In the genomic region with DNA sequence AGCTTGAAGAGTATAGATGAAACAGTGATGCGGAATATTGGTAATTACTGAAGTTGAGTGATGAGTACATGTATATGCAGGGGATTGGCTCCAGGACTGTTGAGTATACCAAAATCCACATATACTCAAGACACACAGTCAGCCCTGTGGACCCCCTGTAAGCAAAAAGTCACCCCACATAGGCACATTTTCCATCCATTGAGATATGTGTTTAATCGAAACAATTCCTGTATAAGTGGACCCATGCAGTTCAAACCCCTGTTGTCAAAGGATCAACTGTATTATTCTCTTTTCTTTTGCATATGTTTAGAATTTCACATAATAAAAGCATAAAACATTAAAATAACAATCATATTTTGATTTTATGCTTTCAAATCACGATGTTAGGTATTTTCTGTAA, we compare ENCODE assay signal across 2 cellular contexts.
TF ChIP-seq lines count a peak whose summit lies in the region.

No MANE protein-coding gene starts in this region.

TF ChIP-seq in A549, 52 proteins besides CTCF, POLR2A, EP300 and RAD21:
- TF ChIP-seq TP53 (CRISPR knock-in tag; IDR thresholded peaks at IDR 0.05), result no peak
- no peak for TF ChIP-seq KDM5A (IDR thresholded peaks at IDR 0.05)
- TF ChIP-seq CBX2 (IDR thresholded peaks at IDR 0.05; ENCODE audit: borderline replicate concordance, low read depth), result no peak
- TF ChIP-seq FOSB (CRISPR knock-in tag; IDR thresholded peaks at IDR 0.05), result no peak
- no peak for TF ChIP-seq EHMT2 (IDR thresholded peaks at IDR 0.05; ENCODE audit: low read depth)
- no peak for TF ChIP-seq NR3C1 (IDR thresholded peaks at IDR 0.05)
- TF ChIP-seq, protein P1, sequence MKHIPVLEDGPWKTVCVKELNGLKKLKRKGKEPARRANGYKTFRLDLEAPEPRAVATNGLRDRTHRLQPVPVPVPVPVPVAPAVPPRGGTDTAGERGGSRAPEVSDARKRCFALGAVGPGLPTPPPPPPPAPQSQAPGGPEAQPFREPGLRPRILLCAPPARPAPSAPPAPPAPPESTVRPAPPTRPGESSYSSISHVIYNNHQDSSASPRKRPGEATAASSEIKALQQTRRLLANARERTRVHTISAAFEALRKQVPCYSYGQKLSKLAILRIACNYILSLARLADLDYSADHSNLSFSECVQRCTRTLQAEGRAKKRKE (CRISPR knock-in tag; IDR thresholded peaks at IDR 0.05; ENCODE audit: low read depth), result no peak

TF ChIP-seq in IMR-90, 13 proteins besides CTCF, POLR2A, EP300 and RAD21:
- no peak for TF ChIP-seq NFE2L2 (IDR thresholded peaks at IDR 0.05; ENCODE audit: low read depth, low read length)
- no peak for TF ChIP-seq RFX5 (IDR thresholded peaks at IDR 0.05; ENCODE audit: low read depth, low read length)
- TF ChIP-seq, protein P2, sequence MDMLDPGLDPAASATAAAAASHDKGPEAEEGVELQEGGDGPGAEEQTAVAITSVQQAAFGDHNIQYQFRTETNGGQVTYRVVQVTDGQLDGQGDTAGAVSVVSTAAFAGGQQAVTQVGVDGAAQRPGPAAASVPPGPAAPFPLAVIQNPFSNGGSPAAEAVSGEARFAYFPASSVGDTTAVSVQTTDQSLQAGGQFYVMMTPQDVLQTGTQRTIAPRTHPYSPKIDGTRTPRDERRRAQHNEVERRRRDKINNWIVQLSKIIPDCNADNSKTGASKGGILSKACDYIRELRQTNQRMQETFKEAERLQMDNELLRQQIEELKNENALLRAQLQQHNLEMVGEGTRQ (IDR thresholded peaks at IDR 0.05; ENCODE audit: low read depth, low read length), result no peak
- TF ChIP-seq MAFK (IDR thresholded peaks at IDR 0.05; ENCODE audit: low read depth, low read length), result no peak
- TF ChIP-seq CEBPB (IDR thresholded peaks at IDR 0.05; ENCODE audit: low read depth, low read length), result no peak
- no peak for TF ChIP-seq BHLHE40 (IDR thresholded peaks at IDR 0.05; ENCODE audit: low read depth, low read length)
- no peak for TF ChIP-seq RCOR1 (IDR thresholded peaks at IDR 0.05; ENCODE audit: insufficient replicate concordance, low read length)
- TF ChIP-seq, protein P3, sequence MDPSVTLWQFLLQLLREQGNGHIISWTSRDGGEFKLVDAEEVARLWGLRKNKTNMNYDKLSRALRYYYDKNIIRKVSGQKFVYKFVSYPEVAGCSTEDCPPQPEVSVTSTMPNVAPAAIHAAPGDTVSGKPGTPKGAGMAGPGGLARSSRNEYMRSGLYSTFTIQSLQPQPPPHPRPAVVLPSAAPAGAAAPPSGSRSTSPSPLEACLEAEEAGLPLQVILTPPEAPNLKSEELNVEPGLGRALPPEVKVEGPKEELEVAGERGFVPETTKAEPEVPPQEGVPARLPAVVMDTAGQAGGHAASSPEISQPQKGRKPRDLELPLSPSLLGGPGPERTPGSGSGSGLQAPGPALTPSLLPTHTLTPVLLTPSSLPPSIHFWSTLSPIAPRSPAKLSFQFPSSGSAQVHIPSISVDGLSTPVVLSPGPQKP (IDR thresholded peaks at IDR 0.05; ENCODE audit: borderline replicate concordance, low read depth, low read length), result no peak
